In the genomic region with DNA sequence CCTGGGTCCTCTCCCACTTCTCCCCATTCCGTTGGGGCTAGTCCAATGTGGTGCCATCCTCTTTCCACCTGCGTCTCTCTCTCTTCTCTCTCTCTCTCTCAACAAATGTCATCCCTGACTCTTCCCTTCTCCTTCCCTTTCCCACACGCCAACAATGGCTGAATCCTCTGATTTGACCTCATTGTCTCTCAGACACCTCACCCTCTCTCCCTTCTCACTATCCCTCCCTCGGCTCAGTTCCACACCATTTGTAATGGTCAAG, we compare ENCODE assay signal across 8 cellular contexts. TPM values are rescaled to one million over a fixed set of nuclear protein-coding genes. Genes with fewer than 3 reads are reported as not detected.
DNase-seq lines count a peak whose midpoint lies in the region; ATAC-seq and TF ChIP-seq lines count a peak whose summit lies in the region.

No MANE protein-coding gene starts in this region.

- H3K9ac ChIP-seq in duodenal mucosa (ENCODE audit: low read depth in 1 of 2, low read length in 2 of 2) = peak overlapping the region; percentile 40 to 62

- H3K27ac ChIP-seq in C4-2B (peak overlapping the region; percentile 86), duodenal mucosa (ENCODE audit: low read depth, low read length) (no peak overlapping the region)

- H3K27me3 Mint-ChIP-seq in neural crest cell (ENCODE audit: low read depth) = no peaks in the 10 kb centered on the region

- TF ChIP-seq CTCF in C4-2B (conservative IDR thresholded peaks at IDR 0.05) = no peak
- TF ChIP-seq CTCF in LNCaP clone FGC (IDR thresholded peaks at IDR 0.05; ENCODE audit: control insufficient read depth, extremely low read depth, insufficient read depth) = no peak
- TF ChIP-seq CTCF in neural crest cell (conservative IDR thresholded peaks at IDR 0.05) = no peak
- no peak for TF ChIP-seq CTCF in omental fat pad (IDR thresholded peaks at IDR 0.05)

- no peaks in the 10 kb centered on the region for H3K9me3 ChIP-seq in duodenal mucosa (ENCODE audit: control insufficient read depth in 1 of 2, low read length in 2 of 2)

- DNase-seq in LNCaP clone FGC (ENCODE audit: low read depth) = no peak
- no peak for DNase-seq in neural crest cell (ENCODE audit: low read depth, low spot score)
- DNase-seq in OCI-M2 (lab: John Stamatoyannopoulos, UW; ENCODE audit: unreplicated experiment) = no peak
- no peak for DNase-seq in omental fat pad (ENCODE audit: low spot score)
- no peak for DNase-seq in NCI-H2171 (lab: John Stamatoyannopoulos, UW)

- H3K36me3 ChIP-seq in duodenal mucosa (ENCODE audit: control insufficient read depth in 1 of 2, insufficient read depth in 2 of 2, low read length in 2 of 2) = no peaks in the 10 kb centered on the region

- H3K9me3 Mint-ChIP-seq in neural crest cell = no peaks in the 10 kb centered on the region

- H3K4me1 Mint-ChIP-seq in neural crest cell = peaks cover 5% of the 10 kb centered on the region

- peak overlapping the region; percentile 98 for H3K27ac Mint-ChIP-seq in neural crest cell (ENCODE audit: unreplicated experiment)

- peak overlapping the region; percentile 90 for H3K4me3 Mint-ChIP-seq in neural crest cell

- peaks cover 0 to 4% of the 10 kb centered on the region in 2 donors for H3K4me1 ChIP-seq in duodenal mucosa (ENCODE audit: control insufficient read depth in 1 of 2, insufficient read depth in 2 of 2, low read length in 2 of 2)

- H3K4me3 ChIP-seq in LNCaP clone FGC (ENCODE audit: low read depth, low read length) = peak overlapping the region; percentile 96
- peak overlapping the region; percentile 76 to 97 for H3K4me3 ChIP-seq in duodenal mucosa (ENCODE audit: low read depth in 1 of 2, low read length in 2 of 2)

- peaks cover 2% of the 10 kb centered on the region for H3K36me3 Mint-ChIP-seq in neural crest cell (ENCODE audit: low read depth)

- ATAC-seq in omental fat pad (ENCODE audit: low FRiP score) = no peak
- no peak for ATAC-seq in HG02763 (IDR thresholded peaks at IDR 0.05; ENCODE audit: unreplicated experiment)

- H3K27me3 ChIP-seq in duodenal mucosa (ENCODE audit: control insufficient read depth in 1 of 2, insufficient read depth in 2 of 2, low read length in 2 of 2) = no peaks in the 10 kb centered on the region

RNA-seq across cellular contexts. Expression of gene ZNF18, which starts 0.6 kb away (rescaled TPM):
- total RNA-seq in neural crest cell = 7.5 and 8.1 TPM in 2 replicates
- total RNA-seq in omental fat pad = 10 to 100 TPM in 1 of 4 donors, 1 to 10 TPM in 3; 4.1 to 12.1 (median 6.3) TPM

RNA-seq across cellular contexts. Expression of gene MAP2K4, which starts 22.8 kb away (rescaled TPM):
- total RNA-seq in neural crest cell = 47.5 and 51.8 TPM in 2 replicates
- total RNA-seq in omental fat pad = 10 to 100 TPM; 21.0 to 26.7 (median 25.1) TPM
